In the genomic region with DNA sequence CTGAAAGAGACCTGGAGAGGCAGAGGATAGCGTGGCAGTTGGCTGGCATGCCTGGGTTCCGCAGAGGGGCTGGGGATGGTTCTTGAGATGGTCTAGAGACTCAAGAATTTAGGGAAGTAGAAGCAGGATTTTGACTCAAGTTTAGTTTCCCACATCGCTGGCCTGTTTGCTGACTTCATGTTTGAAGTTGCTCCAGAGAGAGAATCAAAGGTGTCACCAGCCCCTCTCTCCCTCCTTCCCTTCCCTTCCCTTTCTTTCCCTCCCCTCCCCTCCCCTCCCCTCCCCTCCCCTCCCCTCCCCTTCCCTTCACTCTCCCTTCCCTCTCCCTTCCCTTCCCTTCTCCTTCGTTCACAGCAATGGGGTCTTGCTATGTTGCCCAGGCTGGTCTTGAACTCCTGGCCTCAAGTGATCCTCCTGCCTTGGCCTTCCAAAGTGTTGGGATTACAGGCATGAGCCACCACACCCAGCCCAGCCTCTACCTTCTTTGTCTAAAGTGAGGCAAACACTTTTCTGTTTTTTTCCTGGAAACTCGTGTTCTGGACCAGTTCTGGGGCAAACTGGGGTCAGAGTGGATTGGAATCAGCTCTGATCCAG, we compare ENCODE assay signal across 1 cellular context.
A peak's percentile ranks its signal among the peaks of the same experiment; 100 is the strongest.
TF ChIP-seq lines count a peak whose summit lies in the region.

No MANE protein-coding gene starts in this region.

TF ChIP-seq in K562, 482 proteins besides CTCF, POLR2A, EP300 and RAD21:
- TF ChIP-seq ZNF212 (CRISPR knock-in tag; IDR thresholded peaks at IDR 0.05): no peak
- TF ChIP-seq, protein P1, sequence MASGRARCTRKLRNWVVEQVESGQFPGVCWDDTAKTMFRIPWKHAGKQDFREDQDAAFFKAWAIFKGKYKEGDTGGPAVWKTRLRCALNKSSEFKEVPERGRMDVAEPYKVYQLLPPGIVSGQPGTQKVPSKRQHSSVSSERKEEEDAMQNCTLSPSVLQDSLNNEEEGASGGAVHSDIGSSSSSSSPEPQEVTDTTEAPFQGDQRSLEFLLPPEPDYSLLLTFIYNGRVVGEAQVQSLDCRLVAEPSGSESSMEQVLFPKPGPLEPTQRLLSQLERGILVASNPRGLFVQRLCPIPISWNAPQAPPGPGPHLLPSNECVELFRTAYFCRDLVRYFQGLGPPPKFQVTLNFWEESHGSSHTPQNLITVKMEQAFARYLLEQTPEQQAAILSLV (tag; IDR thresholded peaks at IDR 0.05): no peak
- TF ChIP-seq, protein P2, sequence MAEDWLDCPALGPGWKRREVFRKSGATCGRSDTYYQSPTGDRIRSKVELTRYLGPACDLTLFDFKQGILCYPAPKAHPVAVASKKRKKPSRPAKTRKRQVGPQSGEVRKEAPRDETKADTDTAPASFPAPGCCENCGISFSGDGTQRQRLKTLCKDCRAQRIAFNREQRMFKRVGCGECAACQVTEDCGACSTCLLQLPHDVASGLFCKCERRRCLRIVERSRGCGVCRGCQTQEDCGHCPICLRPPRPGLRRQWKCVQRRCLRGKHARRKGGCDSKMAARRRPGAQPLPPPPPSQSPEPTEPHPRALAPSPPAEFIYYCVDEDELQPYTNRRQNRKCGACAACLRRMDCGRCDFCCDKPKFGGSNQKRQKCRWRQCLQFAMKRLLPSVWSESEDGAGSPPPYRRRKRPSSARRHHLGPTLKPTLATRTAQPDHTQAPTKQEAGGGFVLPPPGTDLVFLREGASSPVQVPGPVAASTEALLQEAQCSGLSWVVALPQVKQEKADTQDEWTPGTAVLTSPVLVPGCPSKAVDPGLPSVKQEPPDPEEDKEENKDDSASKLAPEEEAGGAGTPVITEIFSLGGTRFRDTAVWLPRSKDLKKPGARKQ (CRISPR knock-in tag; IDR thresholded peaks at IDR 0.05): no peak
- peak; percentile 32; the same call in 1 of the 2 replicates for TF ChIP-seq ZNF121 (CRISPR knock-in tag; conservative IDR thresholded peaks at IDR 0.05)
- TF ChIP-seq POU5F1 (IDR thresholded peaks at IDR 0.05; ENCODE audit: borderline replicate concordance, low read depth, low read length, partially characterized antibody): no peak
- TF ChIP-seq, protein P3, sequence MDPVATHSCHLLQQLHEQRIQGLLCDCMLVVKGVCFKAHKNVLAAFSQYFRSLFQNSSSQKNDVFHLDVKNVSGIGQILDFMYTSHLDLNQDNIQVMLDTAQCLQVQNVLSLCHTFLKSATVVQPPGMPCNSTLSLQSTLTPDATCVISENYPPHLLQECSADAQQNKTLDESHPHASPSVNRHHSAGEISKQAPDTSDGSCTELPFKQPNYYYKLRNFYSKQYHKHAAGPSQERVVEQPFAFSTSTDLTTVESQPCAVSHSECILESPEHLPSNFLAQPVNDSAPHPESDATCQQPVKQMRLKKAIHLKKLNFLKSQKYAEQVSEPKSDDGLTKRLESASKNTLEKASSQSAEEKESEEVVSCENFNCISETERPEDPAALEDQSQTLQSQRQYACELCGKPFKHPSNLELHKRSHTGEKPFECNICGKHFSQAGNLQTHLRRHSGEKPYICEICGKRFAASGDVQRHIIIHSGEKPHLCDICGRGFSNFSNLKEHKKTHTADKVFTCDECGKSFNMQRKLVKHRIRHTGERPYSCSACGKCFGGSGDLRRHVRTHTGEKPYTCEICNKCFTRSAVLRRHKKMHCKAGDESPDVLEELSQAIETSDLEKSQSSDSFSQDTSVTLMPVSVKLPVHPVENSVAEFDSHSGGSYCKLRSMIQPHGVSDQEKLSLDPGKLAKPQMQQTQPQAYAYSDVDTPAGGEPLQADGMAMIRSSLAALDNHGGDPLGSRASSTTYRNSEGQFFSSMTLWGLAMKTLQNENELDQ (CRISPR knock-in tag; IDR thresholded peaks at IDR 0.05; ENCODE audit: borderline replicate concordance): no peak
- TF ChIP-seq NCOA6 (IDR thresholded peaks at IDR 0.05): no peak
- no peak for TF ChIP-seq CHD2 (IDR thresholded peaks at IDR 0.05; ENCODE audit: low read depth, low read length)
- no peak for TF ChIP-seq FOS (IDR thresholded peaks at IDR 0.05; ENCODE audit: extremely low read depth, insufficient read length)
- TF ChIP-seq MECOM (CRISPR knock-in tag; IDR thresholded peaks at IDR 0.05): no peak
- TF ChIP-seq PCBP1 (IDR thresholded peaks at IDR 0.05; ENCODE audit: low read depth, low read length, poor library complexity, severe bottlenecking): peak; percentile 41
- no peak for TF ChIP-seq FOXK2 (conservative IDR thresholded peaks at IDR 0.05 in 1 of 2, IDR thresholded peaks at IDR 0.05 in 1 of 2; ENCODE audit: low read depth in 2 of 2)
- no peak for TF ChIP-seq CEBPG (CRISPR knock-in tag; IDR thresholded peaks at IDR 0.05)
- TF ChIP-seq CEBPG (tag; conservative IDR thresholded peaks at IDR 0.05 in 1 of 2, IDR thresholded peaks at IDR 0.05 in 1 of 2): no peak
- TF ChIP-seq ZNF23 (CRISPR knock-in tag; IDR thresholded peaks at IDR 0.05): no peak
- TF ChIP-seq HNRNPK (IDR thresholded peaks at IDR 0.05; ENCODE audit: low read depth, low read length, poor library complexity, severe bottlenecking): peak; percentile 58
- no peak for TF ChIP-seq GTF2A2 (tag; IDR thresholded peaks at IDR 0.05)
- TF ChIP-seq, protein P4, sequence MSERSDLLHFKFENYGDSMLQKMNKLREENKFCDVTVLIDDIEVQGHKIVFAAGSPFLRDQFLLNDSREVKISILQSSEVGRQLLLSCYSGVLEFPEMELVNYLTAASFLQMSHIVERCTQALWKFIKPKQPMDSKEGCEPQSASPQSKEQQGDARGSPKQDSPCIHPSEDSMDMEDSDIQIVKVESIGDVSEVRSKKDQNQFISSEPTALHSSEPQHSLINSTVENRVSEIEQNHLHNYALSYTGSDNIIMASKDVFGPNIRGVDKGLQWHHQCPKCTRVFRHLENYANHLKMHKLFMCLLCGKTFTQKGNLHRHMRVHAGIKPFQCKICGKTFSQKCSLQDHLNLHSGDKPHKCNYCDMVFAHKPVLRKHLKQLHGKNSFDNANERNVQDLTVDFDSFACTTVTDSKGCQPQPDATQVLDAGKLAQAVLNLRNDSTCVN (CRISPR knock-in tag; IDR thresholded peaks at IDR 0.05): no peak
- TF ChIP-seq BDP1 (IDR thresholded peaks at IDR 0.05; ENCODE audit: insufficient read depth, insufficient read length): no peak
- TF ChIP-seq, protein P5, sequence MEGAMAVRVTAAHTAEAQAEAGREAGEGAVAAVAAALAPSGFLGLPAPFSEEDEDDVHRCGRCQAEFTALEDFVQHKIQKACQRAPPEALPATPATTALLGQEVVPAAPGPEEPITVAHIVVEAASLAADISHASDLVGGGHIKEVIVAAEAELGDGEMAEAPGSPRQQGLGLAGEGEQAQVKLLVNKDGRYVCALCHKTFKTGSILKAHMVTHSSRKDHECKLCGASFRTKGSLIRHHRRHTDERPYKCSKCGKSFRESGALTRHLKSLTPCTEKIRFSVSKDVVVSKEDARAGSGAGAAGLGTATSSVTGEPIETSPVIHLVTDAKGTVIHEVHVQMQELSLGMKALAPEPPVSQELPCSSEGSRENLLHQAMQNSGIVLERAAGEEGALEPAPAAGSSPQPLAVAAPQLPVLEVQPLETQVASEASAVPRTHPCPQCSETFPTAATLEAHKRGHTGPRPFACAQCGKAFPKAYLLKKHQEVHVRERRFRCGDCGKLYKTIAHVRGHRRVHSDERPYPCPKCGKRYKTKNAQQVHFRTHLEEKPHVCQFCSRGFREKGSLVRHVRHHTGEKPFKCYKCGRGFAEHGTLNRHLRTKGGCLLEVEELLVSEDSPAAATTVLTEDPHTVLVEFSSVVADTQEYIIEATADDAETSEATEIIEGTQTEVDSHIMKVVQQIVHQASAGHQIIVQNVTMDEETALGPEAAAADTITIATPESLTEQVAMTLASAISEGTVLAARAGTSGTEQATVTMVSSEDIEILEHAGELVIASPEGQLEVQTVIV (CRISPR knock-in tag; IDR thresholded peaks at IDR 0.05; ENCODE audit: borderline replicate concordance): no peak
